16 cellular contexts compared by ENCODE assay signal in genomic region chr12:128140551-128140950, GRCh38.
"Had no signal": no experiment of that assay in that cellular context is flagged by ENCODE, and none has a peak within 500 bp of the region (broad histone marks: within the 10 kb centered on the region; RNA-seq: fewer than 3 reads in every experiment).

No MANE protein-coding gene starts in this region.

- H3K4me1 ChIP-seq: sigmoid colon, suprapubic skin, upper lobe of left lung had no signal

- H3K27me3 ChIP-seq: sigmoid colon, suprapubic skin, upper lobe of left lung had no signal

- H3K9me3 ChIP-seq: upper lobe of left lung had no signal

- H3K36me3 ChIP-seq: sigmoid colon, suprapubic skin, upper lobe of left lung had no signal

- H3K4me3 Mint-ChIP-seq: activated B cell treated with CpG ODN at 0.5 μM for 24 hours; activated CD4-positive, alpha-beta T cell treated with anti-CD3 and anti-CD28 coated beads, Interleukin-2, amount 10 ng/mL, durations not matched to agents 24 days and 14 days; activated naive CD4-positive, alpha-beta T cell treated with anti-CD3 and anti-CD28 coated beads for 36 hours; activated T-helper 17 cell treated with anti-CD3 and anti-CD28 coated beads, Interleukin-2, amount 50 U/mL, for 72 hours; central memory CD8-positive, alpha-beta T cell; dendritic cell treated with granulocyte-macrophage colony-stimulating factor and Interleukin-4, amounts not matched to agents 40 ng/mL and 50 ng/mL, for 4 days; effector memory CD8-positive, alpha-beta T cell; nephron; T-helper 1 cell treated with Interleukin-12 subunit alpha and Interleukin-12 subunit beta and Interleukin-4 antibody, amounts not matched to agents 30 μg/mL and 1 μg/mL, for 36 hours had no signal

- ATAC-seq: activated T-helper 17 cell treated with anti-CD3 and anti-CD28 coated beads, Interleukin-2, amount 50 U/mL, for 72 hours; effector memory CD8-positive, alpha-beta T cell had no signal

- H3K27ac Mint-ChIP-seq: activated B cell treated with CpG ODN at 0.5 μM for 24 hours; activated CD4-positive, alpha-beta T cell treated with anti-CD3 and anti-CD28 coated beads, Interleukin-2, amount 10 ng/mL, durations not matched to agents 24 days and 14 days; activated naive CD4-positive, alpha-beta T cell treated with anti-CD3 and anti-CD28 coated beads for 36 hours; activated T-helper 17 cell treated with anti-CD3 and anti-CD28 coated beads, Interleukin-2, amount 50 U/mL, for 72 hours; dendritic cell treated with granulocyte-macrophage colony-stimulating factor and Interleukin-4, amounts not matched to agents 40 ng/mL and 50 ng/mL, for 4 days; effector memory CD8-positive, alpha-beta T cell; nephron; progenitor cell of endocrine pancreas; T-helper 1 cell treated with Interleukin-12 subunit alpha and Interleukin-12 subunit beta and Interleukin-4 antibody, amounts not matched to agents 30 μg/mL and 1 μg/mL, for 36 hours had no signal

- DNase-seq: activated B cell treated with CpG ODN at 0.5 μM for 24 hours; activated CD4-positive, alpha-beta T cell treated with anti-CD3 and anti-CD28 coated beads, Interleukin-2, amount 10 ng/mL, durations not matched to agents 24 days and 14 days; activated naive CD4-positive, alpha-beta T cell treated with anti-CD3 and anti-CD28 coated beads for 36 hours; effector memory CD8-positive, alpha-beta T cell; occipital lobe; sigmoid colon; stimulated activated CD4-positive, alpha-beta T cell treated with anti-CD3 and anti-CD28 coated beads, Interleukin-2, amount 100 ng/mL, for 48 hours; stimulated activated naive CD4-positive, alpha-beta T cell treated with Interleukin-2 at 50 U/mL for 16 hours; upper lobe of left lung had no signal

- H3K9me3 Mint-ChIP-seq: dendritic cell treated with granulocyte-macrophage colony-stimulating factor and Interleukin-4, amounts not matched to agents 40 ng/mL and 50 ng/mL, for 4 days; nephron had no signal

- H3K27ac ChIP-seq: sigmoid colon, suprapubic skin, upper lobe of left lung had no signal

- H3K4me1 Mint-ChIP-seq: activated CD4-positive, alpha-beta T cell treated with anti-CD3 and anti-CD28 coated beads, Interleukin-2, amount 10 ng/mL, durations not matched to agents 24 days and 14 days; activated T-helper 17 cell treated with anti-CD3 and anti-CD28 coated beads, Interleukin-2, amount 50 U/mL, for 72 hours; central memory CD8-positive, alpha-beta T cell; nephron had no signal

- H3K4me3 ChIP-seq: sigmoid colon, suprapubic skin, upper lobe of left lung had no signal

- H3K27me3 Mint-ChIP-seq: activated B cell treated with CpG ODN at 0.5 μM for 24 hours; activated CD4-positive, alpha-beta T cell treated with anti-CD3 and anti-CD28 coated beads, Interleukin-2, amount 10 ng/mL, durations not matched to agents 24 days and 14 days; activated T-helper 17 cell treated with anti-CD3 and anti-CD28 coated beads, Interleukin-2, amount 50 U/mL, for 72 hours; central memory CD8-positive, alpha-beta T cell; dendritic cell treated with granulocyte-macrophage colony-stimulating factor and Interleukin-4, amounts not matched to agents 40 ng/mL and 50 ng/mL, for 4 days; effector memory CD8-positive, alpha-beta T cell; progenitor cell of endocrine pancreas had no signal
